In genomic region chr12:57145460-57146059, GRCh38 we compare ENCODE assay signal across 15 cellular contexts. TPM values are rescaled to one million over a fixed set of nuclear protein-coding genes. Genes with fewer than 3 reads are reported as not detected.
A peak's percentile ranks its signal among the peaks of the same experiment; 100 is the strongest.
DNase-seq lines count a peak whose midpoint lies in the region; ATAC-seq and TF ChIP-seq lines count a peak whose summit lies in the region.
"Had no signal": no experiment of that assay in that cellular context is flagged by ENCODE, and none has a peak within 500 bp of the region (broad histone marks: within the 10 kb centered on the region; RNA-seq: fewer than 3 reads in every experiment).

No MANE protein-coding gene starts in this region.

- H3K9ac ChIP-seq in IMR-90 (ENCODE audit: low read depth, low read length) (no peak overlapping the region), mesenchymal stem cell (ENCODE audit: low read length) (peak overlapping the region; percentile 83)

- no peak for TF ChIP-seq RAD21 in IMR-90 (IDR thresholded peaks at IDR 0.05; ENCODE audit: low read length)

- H3K9me3 ChIP-seq in IMR-90 (ENCODE audit: control insufficient read depth, insufficient read depth, low read length) (no peaks in the 10 kb centered on the region), mesenchymal stem cell (ENCODE audit: control insufficient read depth, low read length) (no peaks in the 10 kb centered on the region)

- H3K27ac ChIP-seq in IMR-90 (ENCODE audit: insufficient read depth, low read length) (peak overlapping the region; percentile 80; the same call in 1 of the 2 replicates), mesenchymal stem cell (ENCODE audit: low read length, poor library complexity, severe bottlenecking) (no peak overlapping the region)

- no peak overlapping the region for H2BK12ac ChIP-seq in mesenchymal stem cell (ENCODE audit: low read length in 2 of 2)

- 92% methylated on average over 2 of the region's 10 CpGs; no CpG with 5 or more reads in 1 of the 2 experiments for WGBS in IMR-90 (ENCODE audit: extremely low coverage in 2 of 2, insufficient read length in 1 of 2), 2 experiments
- WGBS in mesenchymal stem cell: 94% methylated on average over 7 of the region's 10 CpGs

- in situ Hi-C loops in IMR-90 (cut with MboI; ENCODE audit: low sequenced_read_pairs): no loop called here

- no peak overlapping the region; the same call in 1 of the 2 replicates for H2BK120ac ChIP-seq in IMR-90 (ENCODE audit: low read depth, low read length)
- no peak overlapping the region for H2BK120ac ChIP-seq in mesenchymal stem cell (ENCODE audit: low read depth, low read length)

- H4K8ac ChIP-seq in IMR-90 (ENCODE audit: low read depth in 2 of 2, low read length in 2 of 2) (no peak overlapping the region), mesenchymal stem cell (ENCODE audit: low read length) (no peak overlapping the region)

- H2AFZ ChIP-seq in IMR-90 (replicated peaks; ENCODE audit: low read length, poor library complexity): no peak overlapping the region
- no peak overlapping the region for H2AFZ ChIP-seq in mesenchymal stem cell (ENCODE audit: low read depth, low read length)

- H3K23ac ChIP-seq in IMR-90 (ENCODE audit: low read depth, low read length): peak overlapping the region; percentile 45; the same call in 1 of the 2 replicates
- no peak overlapping the region for H3K23ac ChIP-seq in mesenchymal stem cell (ENCODE audit: low read length in 2 of 2)

- H2BK15ac ChIP-seq in IMR-90 (ENCODE audit: low read depth, low read length) (no peak overlapping the region), mesenchymal stem cell (ENCODE audit: low read depth, poor library complexity, severe bottlenecking) (no peak overlapping the region)

- no TSS peak for BruUV-seq in IMR-90 (replicated peaks; lab: Mats Ljungman, UMichigan)

- dilution Hi-C loops in IMR-90 (cut with HindIII; ENCODE audit: low sequenced_read_pairs, unreplicated experiment): no loop called here

- H3K14ac ChIP-seq in IMR-90 (replicated peaks; ENCODE audit: low read depth, low read length) (0 out of 2 replicates have a peak overlapping the region, but pooled peaks have one; percentile 10), mesenchymal stem cell (ENCODE audit: low read length in 2 of 2) (no peak overlapping the region)

- intact Hi-C loops in IMR-90 (cut with micrococcal nuclease): no loop called here

- peaks cover 52% of the 10 kb centered on the region for H3K36me3 Mint-ChIP-seq in chondrocyte (ENCODE audit: low read depth)

- CTCF ChIA-PET in IMR-90 (lab: Yijun Ruan, JAX): interaction anchor here (1.6 kb wide), 1 partner anchor 21 kb away, joined by 5 read pairs; no protein-coding TSS in a partner anchor

- H3K79me1 ChIP-seq in IMR-90 (ENCODE audit: low read depth in 1 of 2, low read length in 2 of 2) (peaks cover 49 to 94% of the 10 kb centered on the region in 2 experiments), mesenchymal stem cell (replicated peaks; ENCODE audit: low read length, poor library complexity, severe bottlenecking) (peaks cover 53% of the 10 kb centered on the region)

- no peak overlapping the region for H3K4me2 ChIP-seq in IMR-90 (ENCODE audit: low read depth, low read length)
- no peak overlapping the region for H3K4me2 ChIP-seq in mesenchymal stem cell (ENCODE audit: low read length, poor library complexity, severe bottlenecking)

- H3K27me3 ChIP-seq in IMR-90 (ENCODE audit: control insufficient read depth, insufficient read depth, low read length): no peaks in the 10 kb centered on the region
- H3K27me3 ChIP-seq in mesenchymal stem cell (ENCODE audit: control insufficient read depth in 1 of 2, insufficient read depth in 1 of 2, low read length in 2 of 2): no peaks in the 10 kb centered on the region

- no peak for TF ChIP-seq CTCF in IMR-90 (conservative IDR thresholded peaks at IDR 0.05; ENCODE audit: low read depth, low read length)
- no peak for TF ChIP-seq CTCF in chondrocyte (IDR thresholded peaks at IDR 0.05)

- peak overlapping the region; percentile 47 for H3K4me3 Mint-ChIP-seq in chondrocyte (ENCODE audit: unreplicated experiment)
- H3K4me3 Mint-ChIP-seq: activated CD4-positive, alpha-beta memory T cell treated with anti-CD3 and anti-CD28 coated beads, Interleukin-2, amount 10 ng/mL, durations not matched to agents 7 days and 5 days; CD4-positive, alpha-beta T cell had no signal

- H3K18ac ChIP-seq in IMR-90 (ENCODE audit: low read depth, low read length) (no peak overlapping the region), mesenchymal stem cell (ENCODE audit: low read depth in 1 of 2, low read length in 2 of 2) (no peak overlapping the region)

- no peak overlapping the region for H4K91ac ChIP-seq in IMR-90 (ENCODE audit: insufficient read depth, low read depth, low read length)
- H4K91ac ChIP-seq in mesenchymal stem cell (ENCODE audit: low read length): no peak overlapping the region

- POLR2A ChIA-PET in IMR-90 (lab: Charles Lee; ENCODE audit: unreplicated experiment): no interaction called here

- peaks cover 67% of the 10 kb centered on the region for H3K4me1 Mint-ChIP-seq in chondrocyte (ENCODE audit: low read depth)
- H3K4me1 Mint-ChIP-seq: activated CD4-positive, alpha-beta memory T cell treated with anti-CD3 and anti-CD28 coated beads, Interleukin-2, amount 10 ng/mL, durations not matched to agents 7 days and 5 days had no signal

- peaks cover 74% of the 10 kb centered on the region for H3K36me3 ChIP-seq in IMR-90 (ENCODE audit: control insufficient read depth, insufficient read depth, low read length)
- peaks cover 73 to 89% of the 10 kb centered on the region in 2 experiments for H3K36me3 ChIP-seq in mesenchymal stem cell (ENCODE audit: control insufficient read depth in 1 of 2, insufficient read depth in 2 of 2, low read depth in 1 of 2, low read length in 2 of 2)

- H3K9me3 Mint-ChIP-seq in chondrocyte (ENCODE audit: low read depth): no peaks in the 10 kb centered on the region
- H3K9me3 Mint-ChIP-seq: activated CD4-positive, alpha-beta memory T cell treated with anti-CD3 and anti-CD28 coated beads, Interleukin-2, amount 10 ng/mL, durations not matched to agents 7 days and 5 days; CD4-positive, alpha-beta T cell had no signal

- DNase-seq in IMR-90: no peak
- DNase-seq in chondrocyte (ENCODE audit: low spot score): no peak
- DNase-seq in mesenchymal stem cell: no peak
- DNase-seq in superior temporal gyrus (ENCODE audit: extremely low spot score): peak; percentile 37
- no peak for DNase-seq in hepatic stellate cell (ENCODE audit: low spot score)
- no peak for DNase-seq in A172 (ENCODE audit: low spot score)
- DNase-seq: activated CD4-positive, alpha-beta memory T cell treated with anti-CD3 and anti-CD28 coated beads, Interleukin-2, amount 10 ng/mL, durations not matched to agents 7 days and 5 days; activated gamma-delta T cell; CD4-positive, alpha-beta T cell; NCI-H2029; NCI-H774; stimulated activated CD4-positive, alpha-beta T cell treated with anti-CD3 and anti-CD28 coated beads, Interleukin-2, amount 100 ng/mL, for 24 hours had no signal

- H2AK5ac ChIP-seq in IMR-90 (ENCODE audit: low read depth, low read length): peak overlapping the region; percentile 8; the same call in 1 of the 2 replicates
- H2AK5ac ChIP-seq in mesenchymal stem cell (ENCODE audit: low read length, severe bottlenecking): no peak overlapping the region

- no peak overlapping the region for H3K56ac ChIP-seq in IMR-90 (ENCODE audit: extremely low read depth, insufficient read depth, low read length)

- no peak for TF ChIP-seq POLR2A in IMR-90 (IDR thresholded peaks at IDR 0.05; ENCODE audit: low read depth, low read length)

- no peak overlapping the region for H2BK20ac ChIP-seq in IMR-90 (ENCODE audit: low read depth, low read length)

- peaks cover 37% of the 10 kb centered on the region for H3K9me1 ChIP-seq in IMR-90 (ENCODE audit: insufficient read depth, low read length)

- H3K27ac Mint-ChIP-seq in chondrocyte (ENCODE audit: unreplicated experiment): peak overlapping the region; percentile 82
- H3K27ac Mint-ChIP-seq: activated CD4-positive, alpha-beta memory T cell treated with anti-CD3 and anti-CD28 coated beads, Interleukin-2, amount 10 ng/mL, durations not matched to agents 7 days and 5 days; CD4-positive, alpha-beta T cell had no signal

- H2BK5ac ChIP-seq in IMR-90 (ENCODE audit: low read depth, low read length, poor library complexity, severe bottlenecking) (no peak overlapping the region), mesenchymal stem cell (ENCODE audit: low read depth, low read length, poor library complexity, severe bottlenecking) (no peak overlapping the region)

- no peaks in the 10 kb centered on the region for H3K27me3 Mint-ChIP-seq in chondrocyte (ENCODE audit: low read depth)
- H3K27me3 Mint-ChIP-seq: activated CD4-positive, alpha-beta memory T cell treated with anti-CD3 and anti-CD28 coated beads, Interleukin-2, amount 10 ng/mL, durations not matched to agents 7 days and 5 days; CD4-positive, alpha-beta T cell had no signal

- peak overlapping the region; percentile 70 for H2AK9ac ChIP-seq in IMR-90 (replicated peaks; ENCODE audit: low read depth, low read length, poor library complexity)

- H3K4me3 ChIP-seq in IMR-90 (ENCODE audit: insufficient read depth, low read depth, low read length) (no peak overlapping the region), mesenchymal stem cell (ENCODE audit: insufficient read depth in 1 of 2, low read depth in 1 of 2, low read length in 2 of 2) (no peak overlapping the region)

- H3K4ac ChIP-seq in IMR-90 (ENCODE audit: low read depth, low read length) (no peak overlapping the region), mesenchymal stem cell (ENCODE audit: low read depth in 1 of 2, low read length in 2 of 2) (no peak overlapping the region)

- H4K20me1 ChIP-seq in IMR-90 (ENCODE audit: insufficient read depth, low read length): peaks cover 83% of the 10 kb centered on the region

- H4K5ac ChIP-seq in IMR-90 (ENCODE audit: low read depth, low read length): no peak overlapping the region

- no peak for ATAC-seq in IMR-90 (ENCODE audit: low read depth)
- ATAC-seq in GM18870 (IDR thresholded peaks at IDR 0.05; ENCODE audit: unreplicated experiment): no peak
- no peak for ATAC-seq in HG02763 (IDR thresholded peaks at IDR 0.05; ENCODE audit: unreplicated experiment)

- peaks cover 46% of the 10 kb centered on the region for H3K4me1 ChIP-seq in IMR-90 (ENCODE audit: control insufficient read depth, insufficient read depth, low read length)
- H3K4me1 ChIP-seq in mesenchymal stem cell (ENCODE audit: control insufficient read depth, insufficient read depth, low read depth, low read length): peaks cover 38% of the 10 kb centered on the region

RNA-seq across cellular contexts. Expression of gene LRP1-AS, which starts 1.9 kb away (rescaled TPM):
- total RNA-seq in IMR-90 (2012; rRNA removed): not detected in 2 replicates
- polyA plus RNA-seq in IMR-90 (2012; rRNA removed): not detected in 2 replicates
- polyA plus RNA-seq in IMR-90 (2012; cell fraction: cytosol; rRNA removed): not detected in 2 replicates
- polyA plus RNA-seq in IMR-90 (2012; cell fraction: nucleus; rRNA removed; ENCODE audit: low replicate concordance): not detected in 2 replicates
- total RNA-seq in chondrocyte: not detected in 3 replicates
- polyA plus RNA-seq in mesenchymal stem cell (2013, experiment 1 of 2): not detected
- polyA plus RNA-seq in mesenchymal stem cell (2013, experiment 2 of 2): not detected
- total RNA-seq in A172 (2014; rRNA removed; shearing (Covaris generic)): not detected in 2 replicates
- total RNA-seq: activated CD4-positive, alpha-beta memory T cell treated with anti-CD3 and anti-CD28 coated beads, Interleukin-2, amount 10 ng/mL, durations not matched to agents 7 days and 5 days; CD4-positive, alpha-beta T cell; lung microvascular endothelial cell had no signal

RNA-seq across cellular contexts. Expression of gene LRP1, which starts 17.3 kb away (rescaled TPM):
- total RNA-seq in IMR-90 (2012; rRNA removed) (73.1 and 75.5 TPM in 2 replicates), chondrocyte (448 to 583 TPM (median 463 TPM) in 3 replicates)
- polyA plus RNA-seq in IMR-90 (2012; rRNA removed): 142 and 155 TPM in 2 replicates
- 119 and 250 TPM in 2 replicates for polyA plus RNA-seq in IMR-90 (2012; cell fraction: cytosol; rRNA removed)
- 252 and 565 TPM in 2 replicates for polyA plus RNA-seq in IMR-90 (2012; cell fraction: nucleus; rRNA removed; ENCODE audit: low replicate concordance)
- polyA plus RNA-seq in mesenchymal stem cell (2013, experiment 1 of 2): 68.9 TPM
- polyA plus RNA-seq in mesenchymal stem cell (2013, experiment 2 of 2): 57.9 TPM
- total RNA-seq in A172 (2014; rRNA removed; shearing (Covaris generic)): 34.1 and 35.5 TPM in 2 replicates

RNA-seq across cellular contexts. Expression of gene STAT6, which starts 34.4 kb away (rescaled TPM):
- total RNA-seq in IMR-90 (2012; rRNA removed) (38.9 and 43.4 TPM in 2 replicates), chondrocyte (89.4 to 101 TPM (median 94.2 TPM) in 3 replicates)
- 88.8 and 96.9 TPM in 2 replicates for polyA plus RNA-seq in IMR-90 (2012; rRNA removed)
- polyA plus RNA-seq in IMR-90 (2012; cell fraction: cytosol; rRNA removed): 44.8 and 69.4 TPM in 2 replicates
- 334 and 370 TPM in 2 replicates for polyA plus RNA-seq in IMR-90 (2012; cell fraction: nucleus; rRNA removed; ENCODE audit: low replicate concordance)
- 87.5 TPM for polyA plus RNA-seq in mesenchymal stem cell (2013, experiment 1 of 2)
- 89.4 TPM for polyA plus RNA-seq in mesenchymal stem cell (2013, experiment 2 of 2)
- 15.2 and 18.4 TPM in 2 replicates for total RNA-seq in A172 (2014; rRNA removed; shearing (Covaris generic))

RNA-seq across cellular contexts. Expression of gene NAB2, which starts 56.6 kb away (rescaled TPM):
- total RNA-seq in IMR-90 (2012; rRNA removed) (68.3 and 68.8 TPM in 2 replicates), chondrocyte (30.7 to 32.5 TPM (median 31.1 TPM) in 3 replicates)
- polyA plus RNA-seq in IMR-90 (2012; rRNA removed): 65.1 and 65.2 TPM in 2 replicates
- 52.2 and 62.3 TPM in 2 replicates for polyA plus RNA-seq in IMR-90 (2012; cell fraction: cytosol; rRNA removed)
- polyA plus RNA-seq in IMR-90 (2012; cell fraction: nucleus; rRNA removed; ENCODE audit: low replicate concordance): 73.8 and 87.3 TPM in 2 replicates
- polyA plus RNA-seq in mesenchymal stem cell (2013, experiment 1 of 2): 28.9 TPM
- 27.0 TPM for polyA plus RNA-seq in mesenchymal stem cell (2013, experiment 2 of 2)
- 18.9 and 22.4 TPM in 2 replicates for total RNA-seq in A172 (2014; rRNA removed; shearing (Covaris generic))
